10 cellular contexts compared by ENCODE assay signal in genomic region chr3:129723558-129724324, GRCh38.
DNase-seq lines count a peak whose midpoint lies in the region; ATAC-seq and TF ChIP-seq lines count a peak whose summit lies in the region.
"Had no signal": no experiment of that assay in that cellular context is flagged by ENCODE, and none has a peak within 500 bp of the region (broad histone marks: within the 10 kb centered on the region; RNA-seq: fewer than 3 reads in every experiment).

No MANE protein-coding gene starts in this region.

- H3K9me3 Mint-ChIP-seq in activated CD4-positive, alpha-beta T cell treated with anti-CD3 and anti-CD28 coated beads, Interleukin-2, amount 10 ng/mL, durations not matched to agents 7 days and 5 days, result no peaks in the 10 kb centered on the region

- CTCF ChIA-PET in activated CD4-positive, alpha-beta T cell treated with anti-CD3 and anti-CD28 coated beads, Interleukin-2, amount 10 ng/mL, durations not matched to agents 7 days and 5 days (lab: Charles Lee), result interaction anchor here (1.2 kb wide), 1 partner anchor 38 kb away, joined by 4 read pairs; no protein-coding TSS in a partner anchor

- no peaks in the 10 kb centered on the region for H3K36me3 Mint-ChIP-seq in activated CD4-positive, alpha-beta T cell treated with anti-CD3 and anti-CD28 coated beads, Interleukin-2, amount 10 ng/mL, durations not matched to agents 7 days and 5 days (ENCODE audit: low read depth)

- ATAC-seq in left ventricle myocardium superior (peak; percentile 96), GM21717 (IDR thresholded peaks at IDR 0.05; ENCODE audit: unreplicated experiment) (no peak)
- ATAC-seq: HCT116 had no signal

- in situ Hi-C loops in astrocyte of the cerebellum (cut with HindIII; ENCODE audit: low sequenced_read_pairs), result no loop called here

- TF ChIP-seq POLR2A in erythroblast (IDR thresholded peaks at IDR 0.05; ENCODE audit: low read length), result no peak

- H3K4me3 Mint-ChIP-seq in activated CD4-positive, alpha-beta T cell treated with anti-CD3 and anti-CD28 coated beads, Interleukin-2, amount 10 ng/mL, durations not matched to agents 7 days and 5 days, result no peak overlapping the region

- POLR2A ChIA-PET in activated CD4-positive, alpha-beta T cell treated with anti-CD3 and anti-CD28 coated beads, Interleukin-2, amount 10 ng/mL, durations not matched to agents 7 days and 5 days (lab: Charles Lee), result no interaction called here

- DNase-seq in EH (ENCODE audit: low read depth), result peak; percentile 85
- DNase-seq in astrocyte of the cerebellum (ENCODE audit: low read depth), result peak; percentile 23
- no peak for DNase-seq in left ventricle myocardium superior
- peak; percentile 22 for DNase-seq in retina
- no peak for DNase-seq in activated CD4-positive, alpha-beta T cell treated with anti-CD3 and anti-CD28 coated beads, Interleukin-2, amount 10 ng/mL, durations not matched to agents 7 days and 5 days
- no peak for DNase-seq in NCI-H526 treated with DMSO at 0.1 percent for 48 hours (lab: John Stamatoyannopoulos, UW)
- no peak for DNase-seq in erythroblast (lab: John Stamatoyannopoulos, UW)
- DNase-seq: activated T-cell treated with anti-CD3 and anti-CD28 coated beads for 4 hours had no signal

- no peaks in the 10 kb centered on the region for H3K27me3 Mint-ChIP-seq in activated CD4-positive, alpha-beta T cell treated with anti-CD3 and anti-CD28 coated beads, Interleukin-2, amount 10 ng/mL, durations not matched to agents 7 days and 5 days

- H3K4me3 ChIP-seq in astrocyte of the cerebellum (ENCODE audit: low read depth, low read length), result no peak overlapping the region

- intact Hi-C loops in left ventricle myocardium superior (cut with micrococcal nuclease), result no loop called here

- TF ChIP-seq CTCF in astrocyte of the cerebellum (IDR thresholded peaks at IDR 0.05; ENCODE audit: low read depth, low read length, missing control alignments), result no peak

- H3K4me1 Mint-ChIP-seq in activated CD4-positive, alpha-beta T cell treated with anti-CD3 and anti-CD28 coated beads, Interleukin-2, amount 10 ng/mL, durations not matched to agents 7 days and 5 days, result no peaks in the 10 kb centered on the region

- H3K27ac Mint-ChIP-seq in activated CD4-positive, alpha-beta T cell treated with anti-CD3 and anti-CD28 coated beads, Interleukin-2, amount 10 ng/mL, durations not matched to agents 7 days and 5 days, result no peak overlapping the region

Comparison
In these comparisons a context has a peak if more than half of its experiments do, and no peak if none do; other contexts are left out.
1. DNase-seq: peak in EH (single experiment), astrocyte of the cerebellum (single experiment) and retina (single experiment); none in left ventricle myocardium superior (single experiment), activated CD4-positive, alpha-beta T cell treated with anti-CD3 and anti-CD28 coated beads, Interleukin-2, amount 10 ng/mL, durations not matched to agents 7 days and 5 days (single experiment), NCI-H526 treated with DMSO at 0.1 percent for 48 hours (single experiment) and erythroblast (0 of 2).